In the genomic region with DNA sequence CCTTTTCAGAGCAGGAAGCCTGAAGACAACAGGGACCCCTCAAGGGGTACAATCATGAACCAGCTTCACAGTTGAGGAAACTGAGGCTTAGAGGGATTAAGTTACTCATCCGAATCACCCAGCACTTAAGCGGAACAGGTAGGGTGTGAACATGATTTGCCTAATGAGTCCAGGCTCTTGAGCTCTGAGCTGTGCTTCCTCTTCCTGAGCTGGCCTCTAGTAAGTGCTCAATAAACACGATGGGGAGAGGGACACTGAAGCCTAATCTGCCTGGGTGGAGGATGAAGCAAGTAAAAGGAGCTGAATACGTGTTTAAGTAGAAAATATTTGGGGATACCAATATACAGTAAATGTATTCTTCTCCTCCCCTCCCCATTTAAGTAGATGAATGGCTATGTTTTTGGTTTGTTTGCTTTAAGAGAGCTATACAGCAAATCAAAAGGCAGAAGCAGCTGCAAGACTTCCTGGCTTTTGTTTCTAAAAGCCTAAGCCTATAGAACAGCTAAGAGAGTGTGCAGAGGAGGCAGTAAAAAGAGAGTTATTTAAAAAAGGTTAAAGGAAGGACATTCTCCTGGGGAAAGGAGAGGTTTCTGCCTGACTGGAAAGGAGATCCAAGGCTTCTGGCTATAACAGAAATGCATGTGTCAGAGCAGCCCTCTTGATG, we compare ENCODE assay signal across 1 cellular context.
TF ChIP-seq lines count a peak whose summit lies in the region.

No MANE protein-coding gene starts in this region.

TF ChIP-seq in GM23338, 12 proteins besides CTCF, POLR2A, EP300 and RAD21 (continued from another document):
- TF ChIP-seq, protein P1, sequence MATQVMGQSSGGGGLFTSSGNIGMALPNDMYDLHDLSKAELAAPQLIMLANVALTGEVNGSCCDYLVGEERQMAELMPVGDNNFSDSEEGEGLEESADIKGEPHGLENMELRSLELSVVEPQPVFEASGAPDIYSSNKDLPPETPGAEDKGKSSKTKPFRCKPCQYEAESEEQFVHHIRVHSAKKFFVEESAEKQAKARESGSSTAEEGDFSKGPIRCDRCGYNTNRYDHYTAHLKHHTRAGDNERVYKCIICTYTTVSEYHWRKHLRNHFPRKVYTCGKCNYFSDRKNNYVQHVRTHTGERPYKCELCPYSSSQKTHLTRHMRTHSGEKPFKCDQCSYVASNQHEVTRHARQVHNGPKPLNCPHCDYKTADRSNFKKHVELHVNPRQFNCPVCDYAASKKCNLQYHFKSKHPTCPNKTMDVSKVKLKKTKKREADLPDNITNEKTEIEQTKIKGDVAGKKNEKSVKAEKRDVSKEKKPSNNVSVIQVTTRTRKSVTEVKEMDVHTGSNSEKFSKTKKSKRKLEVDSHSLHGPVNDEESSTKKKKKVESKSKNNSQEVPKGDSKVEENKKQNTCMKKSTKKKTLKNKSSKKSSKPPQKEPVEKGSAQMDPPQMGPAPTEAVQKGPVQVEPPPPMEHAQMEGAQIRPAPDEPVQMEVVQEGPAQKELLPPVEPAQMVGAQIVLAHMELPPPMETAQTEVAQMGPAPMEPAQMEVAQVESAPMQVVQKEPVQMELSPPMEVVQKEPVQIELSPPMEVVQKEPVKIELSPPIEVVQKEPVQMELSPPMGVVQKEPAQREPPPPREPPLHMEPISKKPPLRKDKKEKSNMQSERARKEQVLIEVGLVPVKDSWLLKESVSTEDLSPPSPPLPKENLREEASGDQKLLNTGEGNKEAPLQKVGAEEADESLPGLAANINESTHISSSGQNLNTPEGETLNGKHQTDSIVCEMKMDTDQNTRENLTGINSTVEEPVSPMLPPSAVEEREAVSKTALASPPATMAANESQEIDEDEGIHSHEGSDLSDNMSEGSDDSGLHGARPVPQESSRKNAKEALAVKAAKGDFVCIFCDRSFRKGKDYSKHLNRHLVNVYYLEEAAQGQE (IDR thresholded peaks at IDR 0.05; ENCODE audit: unreplicated experiment), result no peak
- no peak for TF ChIP-seq ZNF462 (CRISPR knock-in tag; IDR thresholded peaks at IDR 0.05)
- TF ChIP-seq POLR2AphosphoS5 (IDR thresholded peaks at IDR 0.05; ENCODE audit: low read depth), result no peak
- no peak for TF ChIP-seq STAT1 (IDR thresholded peaks at IDR 0.05; ENCODE audit: unreplicated experiment)
- no peak for TF ChIP-seq ZNF114 (CRISPR knock-in tag; IDR thresholded peaks at IDR 0.05)
- no peak for TF ChIP-seq EZH2 (IDR thresholded peaks at IDR 0.05; ENCODE audit: low read depth, unreplicated experiment)
- no peak for TF ChIP-seq ZNF331 (CRISPR knock-in tag; IDR thresholded peaks at IDR 0.05; ENCODE audit: low read depth)
- no peak for TF ChIP-seq CREB1 (CRISPR knock-in tag; IDR thresholded peaks at IDR 0.05; ENCODE audit: low read depth)
- no peak for TF ChIP-seq JUNB (IDR thresholded peaks at IDR 0.05; ENCODE audit: unreplicated experiment)
- TF ChIP-seq EZH2phosphoT487 (IDR thresholded peaks at IDR 0.05; ENCODE audit: unreplicated experiment), result no peak
- no peak for TF ChIP-seq NANOG (IDR thresholded peaks at IDR 0.05; ENCODE audit: borderline replicate concordance)
